ENCODE assay signal across 1 cellular context in the genomic region with DNA sequence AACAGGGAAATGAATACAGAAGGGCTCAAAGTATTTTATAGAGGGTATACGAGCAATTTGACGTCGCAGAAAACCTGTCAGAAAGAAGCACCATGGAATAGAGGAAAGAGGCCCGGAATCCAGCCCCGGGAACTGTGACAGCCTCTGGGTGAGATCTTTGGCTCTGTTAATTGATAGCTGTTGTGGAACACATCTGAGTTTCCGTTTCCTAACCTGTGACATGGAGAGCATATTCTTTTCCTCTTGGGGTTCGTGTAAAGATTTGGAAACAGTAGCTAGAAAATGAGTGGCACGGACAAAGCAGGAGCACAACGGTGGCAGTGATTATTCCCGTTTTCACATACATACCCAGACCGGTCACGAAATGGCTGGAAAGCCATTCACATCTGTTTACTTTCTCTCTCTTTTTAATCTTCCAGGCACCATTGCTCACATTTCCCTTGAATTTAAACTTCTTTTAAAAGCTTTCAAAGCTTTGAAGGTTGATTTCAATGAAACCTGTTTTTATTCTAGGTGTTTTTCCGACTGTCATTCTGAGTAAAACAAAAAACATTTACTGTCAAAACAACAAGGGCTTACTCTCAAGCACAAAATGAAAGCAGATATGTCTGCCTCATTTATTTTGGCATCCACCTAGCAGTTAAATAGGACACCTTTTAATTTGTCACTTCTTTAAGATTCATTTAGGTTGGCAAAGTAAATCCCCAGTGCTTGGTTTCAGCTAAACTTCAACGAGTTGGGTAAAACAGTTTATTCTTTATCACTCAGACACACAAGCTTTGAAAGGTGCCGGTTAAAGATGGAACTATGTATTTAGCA.
TF ChIP-seq lines count a peak whose summit lies in the region.

No MANE protein-coding gene starts in this region.

TF ChIP-seq in IMR-90, 13 proteins besides CTCF, POLR2A, EP300 and RAD21:
- no peak for TF ChIP-seq MAFK (IDR thresholded peaks at IDR 0.05; ENCODE audit: low read depth, low read length)
- TF ChIP-seq MAZ (IDR thresholded peaks at IDR 0.05; ENCODE audit: borderline replicate concordance, low read depth, low read length): no peak
- TF ChIP-seq, protein P1, sequence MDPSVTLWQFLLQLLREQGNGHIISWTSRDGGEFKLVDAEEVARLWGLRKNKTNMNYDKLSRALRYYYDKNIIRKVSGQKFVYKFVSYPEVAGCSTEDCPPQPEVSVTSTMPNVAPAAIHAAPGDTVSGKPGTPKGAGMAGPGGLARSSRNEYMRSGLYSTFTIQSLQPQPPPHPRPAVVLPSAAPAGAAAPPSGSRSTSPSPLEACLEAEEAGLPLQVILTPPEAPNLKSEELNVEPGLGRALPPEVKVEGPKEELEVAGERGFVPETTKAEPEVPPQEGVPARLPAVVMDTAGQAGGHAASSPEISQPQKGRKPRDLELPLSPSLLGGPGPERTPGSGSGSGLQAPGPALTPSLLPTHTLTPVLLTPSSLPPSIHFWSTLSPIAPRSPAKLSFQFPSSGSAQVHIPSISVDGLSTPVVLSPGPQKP (IDR thresholded peaks at IDR 0.05; ENCODE audit: borderline replicate concordance, low read depth, low read length): no peak
- no peak for TF ChIP-seq NFE2L2 (IDR thresholded peaks at IDR 0.05; ENCODE audit: low read depth, low read length)
- no peak for TF ChIP-seq CEBPB (IDR thresholded peaks at IDR 0.05; ENCODE audit: low read depth, low read length)
- TF ChIP-seq MXI1 (IDR thresholded peaks at IDR 0.05; ENCODE audit: borderline replicate concordance, low read depth, low read length): no peak
- no peak for TF ChIP-seq FOS (IDR thresholded peaks at IDR 0.05; ENCODE audit: low read depth, low read length)
- TF ChIP-seq, protein P2, sequence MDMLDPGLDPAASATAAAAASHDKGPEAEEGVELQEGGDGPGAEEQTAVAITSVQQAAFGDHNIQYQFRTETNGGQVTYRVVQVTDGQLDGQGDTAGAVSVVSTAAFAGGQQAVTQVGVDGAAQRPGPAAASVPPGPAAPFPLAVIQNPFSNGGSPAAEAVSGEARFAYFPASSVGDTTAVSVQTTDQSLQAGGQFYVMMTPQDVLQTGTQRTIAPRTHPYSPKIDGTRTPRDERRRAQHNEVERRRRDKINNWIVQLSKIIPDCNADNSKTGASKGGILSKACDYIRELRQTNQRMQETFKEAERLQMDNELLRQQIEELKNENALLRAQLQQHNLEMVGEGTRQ (IDR thresholded peaks at IDR 0.05; ENCODE audit: low read depth, low read length): no peak
